ENCODE assay signal across 9 cellular contexts in genomic region chr9:35910613-35911488, GRCh38. TPM values are rescaled to one million over a fixed set of nuclear protein-coding genes. Genes with fewer than 3 reads are reported as not detected.
DNase-seq lines count a peak whose midpoint lies in the region; ATAC-seq, FAIRE-seq and TF ChIP-seq lines count a peak whose summit lies in the region.
"Had no signal": no experiment of that assay in that cellular context is flagged by ENCODE, and none has a peak within 500 bp of the region (broad histone marks: within the 10 kb centered on the region; RNA-seq: fewer than 3 reads in every experiment).

No MANE protein-coding gene starts in this region.

- FAIRE-seq in GM12878 (lab: Jason Lieb, UNC), result no peak

- H3K36me3 ChIP-seq in GM12878 (ENCODE audit: control insufficient read depth in 2 of 2, insufficient read depth in 2 of 2, low read length in 1 of 2) (no peaks in the 10 kb centered on the region), thymus (ENCODE audit: control insufficient read depth, insufficient read depth) (no peaks in the 10 kb centered on the region)

- intact Hi-C loops in GM12878 (cut with micrococcal nuclease; ENCODE audit: unreplicated experiment), result no loop called here

- 43% methylated on average over 15 of the region's 15 CpGs for WGBS in GM12878 (ENCODE audit: insufficient coverage, insufficient replicate concordance, low lambda C conversion rate, missing lambda C conversion rate)
- WGBS in thymus, result 51% methylated on average over 15 of the region's 15 CpGs

- TF ChIP-seq POLR2A in GM12878 (IDR thresholded peaks at IDR 0.05; ENCODE audit: low read depth, low read length), result no peak

- H3K4me1 ChIP-seq in GM12878 (ENCODE audit: control insufficient read depth, insufficient read depth, low read length) (no peaks in the 10 kb centered on the region), thymus (ENCODE audit: control insufficient read depth, insufficient read depth, low read length) (peaks cover 12% of the 10 kb centered on the region)

- peak; percentile 45 to 48 (median 47); a peak in 5 of 6 replicates for TF ChIP-seq CTCF in GM12878 (IDR thresholded peaks at IDR 0.05 in 2 of 3, conservative IDR thresholded peaks at IDR 0.05 in 1 of 3; ENCODE audit: control insufficient read depth in 2 of 3, extremely low read depth in 1 of 3, insufficient read depth in 1 of 3, low read depth in 3 of 3, low read length in 3 of 3)

- H3K27me3 ChIP-seq in GM12878 (replicated peaks in 1 of 2; ENCODE audit: control insufficient read depth in 2 of 2, insufficient read depth in 2 of 2, low read length in 1 of 2), result no peaks in the 10 kb centered on the region; a peak in 1 of 4 replicates
- H3K27me3 ChIP-seq in thymus (ENCODE audit: control insufficient read depth, insufficient read depth), result no peaks in the 10 kb centered on the region

- no peak overlapping the region for H3K4me3 ChIP-seq in GM12878
- H3K4me3 ChIP-seq in thymus (ENCODE audit: low read length), result no peak overlapping the region

- in situ Hi-C loops in GM12878 (cut with MboI), result no loop called here

- H3K27ac ChIP-seq in GM12878 (ENCODE audit: control insufficient read depth, insufficient read depth), result no peak overlapping the region
- peak overlapping the region; percentile 50 for H3K27ac ChIP-seq in thymus (ENCODE audit: low read depth)

- TF ChIP-seq EP300 in GM12878 (IDR thresholded peaks at IDR 0.05; ENCODE audit: borderline replicate concordance in 1 of 2, control insufficient read depth in 1 of 2, low read depth in 2 of 2, low read length in 2 of 2), result no peak

- no peaks in the 10 kb centered on the region for H4K20me1 ChIP-seq in GM12878 (ENCODE audit: control insufficient read depth, insufficient read depth)

- no peaks in the 10 kb centered on the region for H3K79me2 ChIP-seq in GM12878 (ENCODE audit: control insufficient read depth, insufficient read depth, low read length)

- H3K9me3 ChIP-seq in GM12878 (replicated peaks; ENCODE audit: control insufficient read depth, insufficient read depth, low read length), result peaks cover 2% of the 10 kb centered on the region; the same call in 2 of the 3 replicates
- H3K9me3 ChIP-seq in thymus (ENCODE audit: control insufficient read depth), result no peaks in the 10 kb centered on the region

- no peak overlapping the region for H3K9ac ChIP-seq in GM12878 (ENCODE audit: control insufficient read depth, insufficient read depth, low read length)

- ATAC-seq in GM12878, result peak; percentile 72
- ATAC-seq in HG03175 (IDR thresholded peaks at IDR 0.05; ENCODE audit: unreplicated experiment), result no peak

- TF ChIP-seq RAD21 in GM12878 (IDR thresholded peaks at IDR 0.05; ENCODE audit: insufficient read depth, low read depth, low read length), result peak; percentile 26; the same call in 1 of the 2 replicates

- SMC1A ChIA-PET in GM12878 (lab: Charles Lee; ENCODE audit: uncharacterized antibody, unreplicated experiment), result no interaction called here

- no TSS peak for BruUV-seq in GM12878 (replicated peaks; lab: Mats Ljungman, UMichigan)

- H3K4me2 ChIP-seq in GM12878 (ENCODE audit: control insufficient read depth, insufficient read depth), result no peak overlapping the region

- CTCF ChIA-PET in GM12878 (lab: Yijun Ruan, JAX), result interaction anchor here (0.6 to 1.0 kb wide), 5 partner anchors 10 to 1011 kb away, joined by 3 to 5 read pairs (median 3); no protein-coding TSS in a partner anchor

- DNase-seq in COR-L47 (lab: John Stamatoyannopoulos, UW) (peak; percentile 65), HuH-7 (ENCODE audit: low spot score) (peak; percentile 59), SHP77 treated with DMSO at 0.1 percent for 48 hours (lab: John Stamatoyannopoulos, UW) (peak; percentile 6), GM12878 (ENCODE audit: low read depth, low spot score) (no peak), left kidney (ENCODE audit: low read depth, low spot score) (peak; percentile 38), ureter (ENCODE audit: low spot score) (no peak)

- POLR2A ChIA-PET in GM12878 (lab: Charles Lee), result no interaction called here

- no peak overlapping the region for H2AFZ ChIP-seq in GM12878 (ENCODE audit: control insufficient read depth, low read depth, low read length)

- RAD21 ChIA-PET in GM12878 (lab: Charles Lee; ENCODE audit: unreplicated experiment), result interaction anchor here (1.2 to 1.4 kb wide), 2 partner anchors 10 to 121 kb away, joined by 3 read pairs; no protein-coding TSS in a partner anchor

TF ChIP-seq in GM12878, 131 proteins besides CTCF, POLR2A, EP300 and RAD21:
- TF ChIP-seq SMC3 (IDR thresholded peaks at IDR 0.05; ENCODE audit: borderline replicate concordance, low read length) (peak; percentile 31; the same call in 1 of the 2 replicates), MEF2B (IDR thresholded peaks at IDR 0.05; ENCODE audit: partially characterized antibody, poor library complexity, severe bottlenecking) (no peak)
TF ChIP-seq in GM12878: peak in this region for 1.

RNA-seq across cellular contexts. Expression of gene SPAAR, which starts 1.6 kb away (rescaled TPM):
- not detected in 2 replicates for total RNA-seq in GM12878 (2013; cell fraction: nucleolus; rRNA removed)
- total RNA-seq in GM12878 (2014; rRNA removed), result not detected in 2 replicates
- not detected in 2 replicates for total RNA-seq in GM12878 (2014; rRNA removed; fragmentation: Illumina TruSeq; extraction: Trizol)
- not detected in 2 replicates for total RNA-seq in GM12878 (2021)
- polyA plus RNA-seq in GM12878 (2011; ENCODE audit: low read depth), result not detected
- not detected in 2 replicates for polyA plus RNA-seq in GM12878 (2011; rRNA removed)
- polyA plus RNA-seq in GM12878 (2011; cell fraction: cytosol; rRNA removed), result not detected in 2 replicates
- polyA plus RNA-seq in GM12878 (2011; cell fraction: nucleus; rRNA removed), result not detected in 2 replicates
- polyA plus RNA-seq in GM12878 (2012), result not detected in 2 replicates
- polyA plus RNA-seq in GM12878 (2014; fragmentation: Illumina TruSeq; extraction: Trizol), result not detected in 2 replicates
- polyA plus RNA-seq in GM12878 (2014; fragmentation: Nextera tagmentation; extraction: Ambion mirVana), result not detected
- not detected in 2 replicates for polyA plus RNA-seq in GM12878 (2014; rRNA removed)
- polyA plus RNA-seq in GM12878 (2016; fragmentation: Nextera tagmentation; extraction: Ambion mirVana), result not detected
- not detected in 2 replicates for polyA minus RNA-seq in GM12878 (2011; rRNA and poly(A)+ RNA removed)
- not detected in 2 replicates for polyA minus RNA-seq in GM12878 (2011; cell fraction: cytosol; rRNA and poly(A)+ RNA removed)
- polyA minus RNA-seq in GM12878 (2011; cell fraction: nucleus; rRNA and poly(A)+ RNA removed), result not detected in 2 replicates
- polyA plus RNA-seq in thymus, result 1.2 TPM
- 1.9 TPM for total RNA-seq in ureter
- total RNA-seq: T-helper 1 cell treated with Interleukin-12 subunit alpha and Interleukin-12 subunit beta and Interleukin-4 antibody, amounts not matched to agents 30 ng/mL and 1 ng/mL, for 36 hours had no signal

RNA-seq across cellular contexts. Expression of gene HRCT1, which starts 4.8 kb away (rescaled TPM):
- not detected in 2 replicates for total RNA-seq in GM12878 (2013; cell fraction: nucleolus; rRNA removed)
- not detected in 2 replicates for total RNA-seq in GM12878 (2014; rRNA removed)
- not detected in 2 replicates for total RNA-seq in GM12878 (2014; rRNA removed; fragmentation: Illumina TruSeq; extraction: Trizol)
- total RNA-seq in GM12878 (2021), result not detected in 2 replicates
- polyA plus RNA-seq in GM12878 (2011; ENCODE audit: low read depth), result not detected
- not detected in 2 replicates for polyA plus RNA-seq in GM12878 (2011; rRNA removed)
- not detected in 2 replicates for polyA plus RNA-seq in GM12878 (2011; cell fraction: cytosol; rRNA removed)
- not detected in 2 replicates for polyA plus RNA-seq in GM12878 (2011; cell fraction: nucleus; rRNA removed)
- not detected in 2 replicates for polyA plus RNA-seq in GM12878 (2012)
- not detected in 2 replicates for polyA plus RNA-seq in GM12878 (2014; fragmentation: Illumina TruSeq; extraction: Trizol)
- not detected for polyA plus RNA-seq in GM12878 (2014; fragmentation: Nextera tagmentation; extraction: Ambion mirVana)
- not detected in 2 replicates for polyA plus RNA-seq in GM12878 (2014; rRNA removed)
- not detected for polyA plus RNA-seq in GM12878 (2016; fragmentation: Nextera tagmentation; extraction: Ambion mirVana)
- not detected in 2 replicates for polyA minus RNA-seq in GM12878 (2011; rRNA and poly(A)+ RNA removed)
- not detected in 2 replicates for polyA minus RNA-seq in GM12878 (2011; cell fraction: cytosol; rRNA and poly(A)+ RNA removed)
- not detected in 2 replicates for polyA minus RNA-seq in GM12878 (2011; cell fraction: nucleus; rRNA and poly(A)+ RNA removed)
- polyA plus RNA-seq in thymus, result 6.1 TPM
- total RNA-seq in ureter, result 7.2 TPM
- total RNA-seq: T-helper 1 cell treated with Interleukin-12 subunit alpha and Interleukin-12 subunit beta and Interleukin-4 antibody, amounts not matched to agents 30 ng/mL and 1 ng/mL, for 36 hours had no signal

RNA-seq across cellular contexts. Expression of gene OR13J1, which starts 40.6 kb away (rescaled TPM):
- total RNA-seq in GM12878 (2013; cell fraction: nucleolus; rRNA removed), result not detected in 2 replicates
- total RNA-seq in GM12878 (2014; rRNA removed) (not detected in 2 replicates), GM12878 (2014; rRNA removed; fragmentation: Illumina TruSeq; extraction: Trizol) (not detected in 2 replicates), GM12878 (2021) (not detected in 2 replicates), ureter (not detected)
- polyA plus RNA-seq in GM12878 (2011; ENCODE audit: low read depth), result not detected
- polyA plus RNA-seq in GM12878 (2011; rRNA removed) (not detected in 2 replicates), GM12878 (2014; fragmentation: Illumina TruSeq; extraction: Trizol) (not detected in 2 replicates), GM12878 (2014; fragmentation: Nextera tagmentation; extraction: Ambion mirVana) (not detected), GM12878 (2014; rRNA removed) (not detected in 2 replicates), GM12878 (2016; fragmentation: Nextera tagmentation; extraction: Ambion mirVana) (not detected), thymus (not detected)
- not detected in 2 replicates for polyA plus RNA-seq in GM12878 (2011; cell fraction: cytosol; rRNA removed)
- polyA plus RNA-seq in GM12878 (2011; cell fraction: nucleus; rRNA removed), result not detected in 2 replicates
- not detected in 2 replicates for polyA plus RNA-seq in GM12878 (2012)
- not detected in 2 replicates for polyA minus RNA-seq in GM12878 (2011; rRNA and poly(A)+ RNA removed)
- polyA minus RNA-seq in GM12878 (2011; cell fraction: cytosol; rRNA and poly(A)+ RNA removed), result not detected in 2 replicates
- polyA minus RNA-seq in GM12878 (2011; cell fraction: nucleus; rRNA and poly(A)+ RNA removed), result not detected in 2 replicates
- total RNA-seq: T-helper 1 cell treated with Interleukin-12 subunit alpha and Interleukin-12 subunit beta and Interleukin-4 antibody, amounts not matched to agents 30 ng/mL and 1 ng/mL, for 36 hours had no signal

RNA-seq across cellular contexts. Expression of gene OR2S2, which starts 47.1 kb away (rescaled TPM):
- total RNA-seq in GM12878 (2013; cell fraction: nucleolus; rRNA removed), result not detected in 2 replicates
- not detected in 2 replicates for total RNA-seq in GM12878 (2014; rRNA removed)
- total RNA-seq in GM12878 (2014; rRNA removed; fragmentation: Illumina TruSeq; extraction: Trizol), result not detected in 2 replicates
- total RNA-seq in GM12878 (2021), result not detected in 2 replicates
- polyA plus RNA-seq in GM12878 (2011; ENCODE audit: low read depth), result not detected
- not detected in 2 replicates for polyA plus RNA-seq in GM12878 (2011; rRNA removed)
- not detected in 2 replicates for polyA plus RNA-seq in GM12878 (2011; cell fraction: cytosol; rRNA removed)
- not detected in 2 replicates for polyA plus RNA-seq in GM12878 (2011; cell fraction: nucleus; rRNA removed)
- polyA plus RNA-seq in GM12878 (2012), result not detected in 2 replicates
- not detected in 2 replicates for polyA plus RNA-seq in GM12878 (2014; fragmentation: Illumina TruSeq; extraction: Trizol)
- not detected for polyA plus RNA-seq in GM12878 (2014; fragmentation: Nextera tagmentation; extraction: Ambion mirVana)
- polyA plus RNA-seq in GM12878 (2014; rRNA removed), result not detected in 2 replicates
- not detected for polyA plus RNA-seq in GM12878 (2016; fragmentation: Nextera tagmentation; extraction: Ambion mirVana)
- polyA minus RNA-seq in GM12878 (2011; rRNA and poly(A)+ RNA removed), result not detected in 2 replicates
- polyA minus RNA-seq in GM12878 (2011; cell fraction: cytosol; rRNA and poly(A)+ RNA removed), result not detected in 2 replicates
- not detected in 2 replicates for polyA minus RNA-seq in GM12878 (2011; cell fraction: nucleus; rRNA and poly(A)+ RNA removed)
- 0.02 TPM for polyA plus RNA-seq in thymus
- total RNA-seq in ureter, result not detected
- total RNA-seq: T-helper 1 cell treated with Interleukin-12 subunit alpha and Interleukin-12 subunit beta and Interleukin-4 antibody, amounts not matched to agents 30 ng/mL and 1 ng/mL, for 36 hours had no signal

Comparison
In these comparisons a context has a peak if more than half of its experiments do, and no peak if none do; other contexts are left out.
1. DNase-seq: peak in COR-L47 (single experiment), HuH-7 (single experiment), SHP77 treated with DMSO at 0.1 percent for 48 hours (single experiment) and left kidney (single experiment); none in GM12878 (single experiment) and ureter (single experiment).